In genomic region chr5:111512406-111513174, GRCh38 we compare ENCODE assay signal across 8 cellular contexts. TPM values are rescaled to one million over a fixed set of nuclear protein-coding genes. Genes with fewer than 3 reads are reported as not detected.
A peak's percentile ranks its signal among the peaks of the same experiment; 100 is the strongest.
DNase-seq lines count a peak whose midpoint lies in the region; ATAC-seq, FAIRE-seq and TF ChIP-seq lines count a peak whose summit lies in the region.

Gene STARD4, minus strand, starts transcription at chr5:111512535. Its CDS starts 5,102 bp downstream, at chr5:111507433.

- 2% methylated on average over 36 of the region's 42 CpGs for WGBS in A549 (ENCODE audit: missing lambda C conversion rate)
- WGBS in mammary epithelial cell (ENCODE audit: low coverage, missing lambda C conversion rate), result 0% methylated on average over 24 of the region's 42 CpGs

- no peak for TF ChIP-seq EP300 in A549 (IDR thresholded peaks at IDR 0.05)

- H3K36me3 ChIP-seq in mammary epithelial cell (ENCODE audit: insufficient read depth, low read length) (no peaks in the 10 kb centered on the region), skeletal muscle tissue (ENCODE audit: control insufficient read depth in 3 of 3, insufficient read depth in 3 of 3, low read length in 3 of 3) (no peaks in the 10 kb centered on the region)

- no peaks in the 10 kb centered on the region for H3K9me3 ChIP-seq in A549
- no peaks in the 10 kb centered on the region for H3K9me3 ChIP-seq in mammary epithelial cell (replicated peaks; ENCODE audit: insufficient read depth, low read length)
- H3K9me3 ChIP-seq in iPS-18c (ENCODE audit: control insufficient read depth, insufficient read depth, low read length), result no peaks in the 10 kb centered on the region
- no peaks in the 10 kb centered on the region for H3K9me3 ChIP-seq in skeletal muscle tissue (ENCODE audit: control insufficient read depth in 3 of 3, low read length in 3 of 3)

- H3K79me2 ChIP-seq in mammary epithelial cell (ENCODE audit: insufficient read depth, low read length), result peaks cover 48% of the 10 kb centered on the region

- H3K9ac ChIP-seq in mammary epithelial cell (ENCODE audit: insufficient read depth, low read length), result peak within 1 kb of the TSS; percentile 89
- peak within 1 kb of the TSS; percentile 76 to 80 (median 77) for H3K9ac ChIP-seq in skeletal muscle tissue (ENCODE audit: low read depth in 1 of 3, low read length in 3 of 3)

- TSS peak; percentile 93 for BruUV-seq in mammary epithelial cell (replicated peaks; lab: Mats Ljungman, UMichigan)

- TF ChIP-seq POLR2A in A549 (IDR thresholded peaks at IDR 0.05; ENCODE audit: low read length), result peak; percentile 57

- FAIRE-seq in A549 (lab: Jason Lieb, UNC), result no peak

- in situ Hi-C loops in mammary epithelial cell (cut with MboI; ENCODE audit: low sequenced_read_pairs in 2 of 2), result no loop called here

- peaks cover 10% of the 10 kb centered on the region; the same call in 2 of the 3 replicates for H3K4me1 ChIP-seq in A549
- peaks cover 5% of the 10 kb centered on the region for H3K4me1 ChIP-seq in mammary epithelial cell (ENCODE audit: insufficient read depth, low read length)
- H3K4me1 ChIP-seq in skeletal muscle tissue (ENCODE audit: control insufficient read depth in 3 of 3, insufficient read depth in 3 of 3, low read length in 3 of 3), result peaks cover 6 to 13% (median 12%) of the 10 kb centered on the region in 3 donors

- no peaks in the 10 kb centered on the region for H4K20me1 ChIP-seq in mammary epithelial cell (ENCODE audit: insufficient read depth, low read length)

- peak within 1 kb of the TSS; percentile 69 for H2AFZ ChIP-seq in mammary epithelial cell (ENCODE audit: low read depth, low read length)

- no peak for TF ChIP-seq RAD21 in A549 (conservative IDR thresholded peaks at IDR 0.05 in 1 of 2, IDR thresholded peaks at IDR 0.05 in 1 of 2)

- H3K4me2 ChIP-seq in A549 (peak within 1 kb of the TSS; percentile 88), mammary epithelial cell (ENCODE audit: insufficient read depth, low read depth, low read length) (peak within 1 kb of the TSS; percentile 94)

- ATAC-seq in A549 (peak; percentile 96 to 99), GM18868 (IDR thresholded peaks at IDR 0.05; ENCODE audit: unreplicated experiment) (peak; percentile 82), HG03108 (IDR thresholded peaks at IDR 0.05; ENCODE audit: unreplicated experiment) (peak; percentile 95)

- H3K4me3 ChIP-seq in A549 (peak within 1 kb of the TSS; percentile 73), mammary epithelial cell (replicated peaks in 1 of 3; ENCODE audit: insufficient read depth in 1 of 3, low read depth in 2 of 3, low read length in 3 of 3) (peak within 1 kb of the TSS; percentile 74 to 93 (median 83)), iPS-18c (ENCODE audit: insufficient read depth, low read depth, low read length) (peak within 1 kb of the TSS; percentile 86), skeletal muscle tissue (ENCODE audit: low read length in 3 of 3) (peak within 1 kb of the TSS; percentile 87 to 95 (median 90))

- peak; percentile 75 to 92 for DNase-seq in A549 (ENCODE audit: low read depth in 1 of 2, low spot score in 1 of 2)
- DNase-seq in NCI-H2196 (lab: John Stamatoyannopoulos, UW; ENCODE audit: unreplicated experiment), result peak; percentile 94
- peak; percentile 98 for DNase-seq in mammary epithelial cell

- H3K27ac ChIP-seq in A549, result peak within 1 kb of the TSS; percentile 77 to 91
- peak within 1 kb of the TSS; percentile 70 for H3K27ac ChIP-seq in VCaP
- peak within 1 kb of the TSS; percentile 90 for H3K27ac ChIP-seq in mammary epithelial cell (ENCODE audit: insufficient read depth, low read depth, low read length)
- H3K27ac ChIP-seq in skeletal muscle tissue (ENCODE audit: low read depth, low read length), result peak within 1 kb of the TSS; percentile 48

- CTCF ChIA-PET in A549 (lab: Yijun Ruan, JAX), result interaction anchor here (1.0 to 1.3 kb wide), 3 partner anchors 18 to 263 kb away, joined by 3 to 4 read pairs (median 4); no protein-coding TSS in a partner anchor
- CTCF ChIA-PET in mammary epithelial cell (lab: Charles Lee; ENCODE audit: low non-redundant PET), result interaction anchor here (0.6 kb wide), 2 partner anchors 645 to 756 kb away, joined by 3 read pairs; no protein-coding TSS in a partner anchor

- TF ChIP-seq CTCF in A549 (IDR thresholded peaks at IDR 0.05) (no peak), VCaP (conservative IDR thresholded peaks at IDR 0.05) (no peak), mammary epithelial cell (conservative IDR thresholded peaks at IDR 0.05 in 1 of 2, IDR thresholded peaks at IDR 0.05 in 1 of 2; ENCODE audit: extremely low read depth in 1 of 2, insufficient read depth in 1 of 2, low read depth in 1 of 2, low read length in 2 of 2) (no peak)

- intact Hi-C loops in mammary epithelial cell (cut with micrococcal nuclease), result no loop called here

- POLR2A ChIA-PET in A549 (lab: Yijun Ruan, JAX), result no interaction called here

- dilution Hi-C loops in mammary epithelial cell (cut with HindIII; ENCODE audit: low sequenced_read_pairs), result no loop called here

- H3K27me3 ChIP-seq in mammary epithelial cell (ENCODE audit: insufficient read depth, low read length) (no peaks in the 10 kb centered on the region), skeletal muscle tissue (ENCODE audit: control insufficient read depth in 3 of 3, insufficient read depth in 3 of 3, low read length in 3 of 3) (no peaks in the 10 kb centered on the region)

TF ChIP-seq in A549, 52 proteins besides CTCF, POLR2A, EP300 and RAD21:
- no peak; the same call in 1 of the 2 replicates for TF ChIP-seq GATA3 (IDR thresholded peaks at IDR 0.05; ENCODE audit: borderline replicate concordance)
- 0 out of 4 replicates have a peak, but pooled peaks of 1 of the 2 experiments have one; percentile 2 for TF ChIP-seq CEBPB (IDR thresholded peaks at IDR 0.05)
- TF ChIP-seq JUN (IDR thresholded peaks at IDR 0.05), result peak in 1 of 2 experiments; percentile 34; a peak in 1 of 5 replicates
- no peak for TF ChIP-seq HEYL (CRISPR knock-in tag; IDR thresholded peaks at IDR 0.05)
- TF ChIP-seq TP53 (CRISPR knock-in tag; IDR thresholded peaks at IDR 0.05), result no peak
- peak; percentile 83; the same call in 1 of the 2 replicates for TF ChIP-seq MAZ (IDR thresholded peaks at IDR 0.05; ENCODE audit: borderline replicate concordance, low read depth, low read length)
- no peak for TF ChIP-seq HOXB13 (CRISPR knock-in tag; IDR thresholded peaks at IDR 0.05; ENCODE audit: low read depth)
- no peak for TF ChIP-seq SMC3 (IDR thresholded peaks at IDR 0.05)
- TF ChIP-seq NPAS2 (CRISPR knock-in tag; IDR thresholded peaks at IDR 0.05; ENCODE audit: borderline replicate concordance), result no peak
- TF ChIP-seq POLR2AphosphoS2 (conservative IDR thresholded peaks at IDR 0.05; ENCODE audit: low read length), result no peak
- peak; percentile 58; the same call in 1 of the 2 replicates for TF ChIP-seq RFX5 (IDR thresholded peaks at IDR 0.05)
- TF ChIP-seq MAX (IDR thresholded peaks at IDR 0.05), result peak; percentile 32
- TF ChIP-seq CHD2 (IDR thresholded peaks at IDR 0.05; ENCODE audit: low read length, partially characterized antibody), result no peak

RNA-seq across cellular contexts. Expression of gene STARD4, which starts in this region (rescaled TPM):
- polyA plus RNA-seq in A549 (2011; rRNA removed), result 15.0 and 15.9 TPM in 2 replicates
- 2.8 and 3.2 TPM in 2 replicates for polyA plus RNA-seq in A549 (2012; cell fraction: cytosol; rRNA removed)
- polyA plus RNA-seq in A549 (2012; cell fraction: nucleus; rRNA removed), result 1.0 and 2.9 TPM in 2 replicates
- 6.9 to 14.0 TPM (median 12.8 TPM) in 3 replicates for polyA plus RNA-seq in A549 (2017; fragmentation: RNase III; extraction: RNeasy Plus Mini Kit Qiagen cat#74134 plus additional on column Dnase treatment)
- 7.6 and 9.5 TPM in 2 replicates for polyA minus RNA-seq in A549 (2011; rRNA and poly(A)+ RNA removed)
- 10 to 100 TPM; 52.8 to 95.9 TPM for total RNA-seq in mammary epithelial cell
- 32.8 TPM for polyA plus RNA-seq in mammary epithelial cell
- polyA minus RNA-seq in mammary epithelial cell, result 90.4 TPM
- 9.9 TPM for total RNA-seq in skeletal muscle tissue

Comparison
In these comparisons a context has a peak if more than half of its experiments do, and no peak if none do; other contexts are left out.
1. Peak in every context shown above with its lines: DNase-seq, ATAC-seq, H3K4me3 ChIP-seq and H3K27ac ChIP-seq.